In the genomic region with DNA sequence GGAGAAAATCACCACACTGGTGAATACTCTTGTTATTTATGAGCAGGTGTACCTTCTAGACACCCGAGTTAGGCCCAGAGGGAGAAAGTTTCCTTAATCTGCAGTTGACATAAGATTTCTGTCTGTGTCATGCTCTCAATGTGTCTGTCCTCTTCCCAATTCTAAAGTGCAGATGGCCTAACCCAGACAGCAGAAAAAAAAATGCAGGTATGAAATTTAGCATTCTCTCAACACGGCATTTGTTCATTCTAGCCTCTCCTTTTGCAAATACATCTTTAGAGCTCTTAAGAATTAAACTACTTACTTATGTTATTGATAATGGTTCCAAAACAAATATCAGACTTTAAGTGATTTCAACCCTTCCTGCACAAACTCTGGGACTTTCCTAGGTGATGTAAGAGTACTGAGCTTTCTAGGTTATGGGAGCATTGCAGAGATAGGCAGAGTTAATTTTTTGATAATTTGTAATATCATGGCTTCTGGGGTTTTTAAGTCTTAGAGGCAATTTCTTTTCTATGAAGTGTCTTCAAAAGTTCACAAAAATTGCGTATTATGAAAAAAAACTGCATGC, we compare ENCODE assay signal across 28 cellular contexts. TPM values are rescaled to one million over a fixed set of nuclear protein-coding genes. Genes with fewer than 3 reads are reported as not detected.
"Had no signal": no experiment of that assay in that cellular context is flagged by ENCODE, and none has a peak within 500 bp of the region (broad histone marks: within the 10 kb centered on the region; RNA-seq: fewer than 3 reads in every experiment).

No MANE protein-coding gene starts in this region.

- H3K4me3 Mint-ChIP-seq: activated B cell treated with CpG ODN at 0.5 μM for 24 hours; activated CD8-positive, alpha-beta T cell treated with anti-CD3 and anti-CD28 coated beads for 36 hours; immature natural killer cell; natural killer cell; neural progenitor cell; stimulated activated memory B cell treated with anti-CD40 and anti-IgM and Interleukin-4, amounts not matched to agents 10 μg/mL and 1 μg/mL and 100 μg/mL, for 72 hours; stimulated activated naive CD8-positive, alpha-beta T cell treated with anti-CD3 and anti-CD28 coated beads, Interleukin-15, amount 100 ng/mL, for 72 hours; T-cell; T-helper 2 cell treated with Interferon-gamma antibody and Interleukin-4, amounts not matched to agents 5 μg/mL and 100 μg/mL, for 36 hours had no signal

- H3K36me3 ChIP-seq: heart left ventricle, neural progenitor cell, right atrium auricular region, tibial artery had no signal

- H3K27ac Mint-ChIP-seq: activated B cell treated with CpG ODN at 0.5 μM for 24 hours; activated CD8-positive, alpha-beta T cell treated with anti-CD3 and anti-CD28 coated beads for 36 hours; immature natural killer cell; natural killer cell; neural progenitor cell; stimulated activated memory B cell treated with anti-CD40 and anti-IgM and Interleukin-4, amounts not matched to agents 10 μg/mL and 1 μg/mL and 100 μg/mL, for 72 hours; stimulated activated naive CD8-positive, alpha-beta T cell treated with anti-CD3 and anti-CD28 coated beads, Interleukin-15, amount 100 ng/mL, for 72 hours; T-cell; T-helper 2 cell treated with Interferon-gamma antibody and Interleukin-4, amounts not matched to agents 5 μg/mL and 100 μg/mL, for 36 hours had no signal

- H3K4me1 ChIP-seq: neural progenitor cell had no signal

- H3K4me3 ChIP-seq: heart left ventricle, neural progenitor cell, right atrium auricular region, smooth muscle cell, tibial artery had no signal

- H3K9me3 Mint-ChIP-seq: activated B cell treated with CpG ODN at 0.5 μM for 24 hours; activated CD8-positive, alpha-beta T cell treated with anti-CD3 and anti-CD28 coated beads for 36 hours; activated naive CD4-positive, alpha-beta T cell treated with anti-CD3 and anti-CD28 coated beads, Interleukin-2, amount 50 U/mL, for 72 hours; immature natural killer cell; natural killer cell; neural progenitor cell; stimulated activated memory B cell treated with anti-CD40 and anti-IgM and Interleukin-4, amounts not matched to agents 10 μg/mL and 1 μg/mL and 100 μg/mL, for 72 hours; stimulated activated naive CD8-positive, alpha-beta T cell treated with anti-CD3 and anti-CD28 coated beads, Interleukin-15, amount 100 ng/mL, for 72 hours; T-cell; T-helper 2 cell treated with Interferon-gamma antibody and Interleukin-4, amounts not matched to agents 5 μg/mL and 100 μg/mL, for 36 hours had no signal

- H3K36me3 Mint-ChIP-seq: activated naive CD4-positive, alpha-beta T cell treated with anti-CD3 and anti-CD28 coated beads, Interleukin-2, amount 50 U/mL, for 72 hours; immature natural killer cell; natural killer cell; neural progenitor cell; stimulated activated memory B cell treated with anti-CD40 and anti-IgM and Interleukin-4, amounts not matched to agents 10 μg/mL and 1 μg/mL and 100 μg/mL, for 72 hours; T-cell had no signal

- H3K4me1 Mint-ChIP-seq: activated B cell treated with CpG ODN at 0.5 μM for 24 hours; immature natural killer cell; natural killer cell; stimulated activated memory B cell treated with anti-CD40 and anti-IgM and Interleukin-4, amounts not matched to agents 10 μg/mL and 1 μg/mL and 100 μg/mL, for 72 hours; T-cell had no signal

- H3K27me3 ChIP-seq: heart left ventricle, neural progenitor cell, right atrium auricular region, tibial artery had no signal

- H3K9me3 ChIP-seq: heart left ventricle, right atrium auricular region, tibial artery had no signal

- ATAC-seq: activated CD8-positive, alpha-beta T cell treated with anti-CD3 and anti-CD28 coated beads for 36 hours; activated naive CD4-positive, alpha-beta T cell treated with anti-CD3 and anti-CD28 coated beads, Interleukin-2, amount 50 U/mL, for 72 hours; heart left ventricle; left lobe of liver; natural killer cell; stimulated activated memory B cell treated with anti-CD40 and anti-IgM and Interleukin-4, amounts not matched to agents 10 μg/mL and 1 μg/mL and 100 μg/mL, for 72 hours; stimulated activated naive CD8-positive, alpha-beta T cell treated with anti-CD3 and anti-CD28 coated beads, Interleukin-15, amount 100 ng/mL, for 72 hours; T-cell had no signal

- H3K27ac ChIP-seq: heart left ventricle, neural progenitor cell, parathyroid adenoma, right atrium auricular region, tibial artery had no signal

- DNase-seq: activated B cell treated with CpG ODN at 0.5 μM for 24 hours; activated CD4-positive, alpha-beta T cell treated with anti-CD3 and anti-CD28 coated beads, Interleukin-2, amount 50 U/mL, for 1 hour; activated CD8-positive, alpha-beta T cell treated with anti-CD3 and anti-CD28 coated beads for 36 hours; activated naive CD4-positive, alpha-beta T cell; activated T-cell treated with anti-CD3 and anti-CD28 coated beads, Interleukin-2, amount 50 U/mL, for 48 hours; anterior cingulate cortex; cerebellar nuclear complex; heart left ventricle; hypothalamus; immature natural killer cell; natural killer cell; occipital lobe; stimulated activated CD4-positive, alpha-beta T cell treated with anti-CD3 and anti-CD28 coated beads, Interleukin-1b, Interleukin-23, amount 100 ng/mL, for 48 hours; stimulated activated CD4-positive, alpha-beta T cell treated with anti-CD3 and anti-CD28 coated beads, Interleukin-4, amount 100 ng/mL, for 4 hours; stimulated activated CD8-positive, alpha-beta memory T cell treated with anti-CD3 and anti-CD28 coated beads, Interleukin-4, amount 100 ng/mL, for 48 hours; stimulated activated naive CD8-positive, alpha-beta T cell treated with anti-CD3 and anti-CD28 coated beads, Interleukin-15, amount 100 ng/mL, for 72 hours; T-cell; tibial artery had no signal

RNA-seq across cellular contexts. Expression of gene ITGB6, which starts 32.9 kb away (rescaled TPM):
- total RNA-seq: activated B cell treated with CpG ODN at 0.5 μM for 24 hours; activated CD8-positive, alpha-beta T cell treated with anti-CD3 and anti-CD28 coated beads for 36 hours; activated naive CD4-positive, alpha-beta T cell treated with anti-CD3 and anti-CD28 coated beads, Interleukin-2, amount 50 U/mL, for 72 hours; endothelial cell of umbilical vein; fibroblast of lung; natural killer cell had no signal
